In genomic region chr6:17212541-17213371, GRCh38 we compare ENCODE assay signal across 17 cellular contexts.
DNase-seq lines count a peak whose midpoint lies in the region; ATAC-seq and TF ChIP-seq lines count a peak whose summit lies in the region.
"Had no signal": no experiment of that assay in that cellular context is flagged by ENCODE, and none has a peak within 500 bp of the region (broad histone marks: within the 10 kb centered on the region; RNA-seq: fewer than 3 reads in every experiment).

No MANE protein-coding gene starts in this region.

- no peaks in the 10 kb centered on the region for H3K4me1 Mint-ChIP-seq in activated T-helper 2 cell treated with anti-CD3 and anti-CD28 coated beads, Interferon-gamma antibody, Interleukin-2, Interleukin-4, amounts not matched to agents 10 μg/mL and 5 μg/mL and 100 μg/mL, durations not matched to agents 14 hours and 24 hours and 36 hours (ENCODE audit: low read depth)
- H3K4me1 Mint-ChIP-seq: B cell, naive B cell had no signal

- 0 out of 2 replicates have a peak overlapping the region, but pooled peaks have one; percentile 14 for H2AFZ ChIP-seq in PC-3 (ENCODE audit: low read length)
- peak overlapping the region; percentile 5 for H2AFZ ChIP-seq in osteoblast (ENCODE audit: low read length)

- H3K27me3 ChIP-seq in PC-3 (ENCODE audit: low read length) (no peaks in the 10 kb centered on the region), cardiac muscle cell (no peaks in the 10 kb centered on the region), osteoblast (ENCODE audit: insufficient read depth, low read length) (no peaks in the 10 kb centered on the region)
- H3K27me3 ChIP-seq: dorsolateral prefrontal cortex, stomach had no signal

- no peak overlapping the region for H3K27ac Mint-ChIP-seq in activated T-helper 2 cell treated with anti-CD3 and anti-CD28 coated beads, Interferon-gamma antibody, Interleukin-2, Interleukin-4, amounts not matched to agents 10 μg/mL and 5 μg/mL and 100 μg/mL, durations not matched to agents 14 hours and 24 hours and 36 hours
- H3K27ac Mint-ChIP-seq: activated naive CD4-positive, alpha-beta T cell treated with anti-CD3 and anti-CD28 coated beads for 36 hours; B cell had no signal

- H3K4me2 ChIP-seq in PC-3 (ENCODE audit: low read length) (no peak overlapping the region), osteoblast (ENCODE audit: insufficient read depth, low read length) (peak overlapping the region; percentile 43)

- H4K20me1 ChIP-seq in PC-3 (ENCODE audit: low read length): no peaks in the 10 kb centered on the region
- no peaks in the 10 kb centered on the region for H4K20me1 ChIP-seq in osteoblast (ENCODE audit: insufficient read depth, low read length)

- H3K27ac ChIP-seq in PC-3 (ENCODE audit: low read length) (no peak overlapping the region), cardiac muscle cell (peak overlapping the region; percentile 47), osteoblast (ENCODE audit: low read depth, low read length) (no peak overlapping the region)
- H3K27ac ChIP-seq: dorsolateral prefrontal cortex, SK-N-MC, stomach had no signal

- H3K36me3 ChIP-seq in PC-3 (ENCODE audit: low read depth, low read length): no peaks in the 10 kb centered on the region
- H3K36me3 ChIP-seq in cardiac muscle cell: no peaks in the 10 kb centered on the region
- no peaks in the 10 kb centered on the region for H3K36me3 ChIP-seq in osteoblast (ENCODE audit: insufficient read depth, low read length)
- H3K36me3 ChIP-seq: stomach had no signal

- no peaks in the 10 kb centered on the region for H3K4me1 ChIP-seq in PC-3 (ENCODE audit: insufficient read depth, low read length)
- H3K4me1 ChIP-seq in cardiac muscle cell (ENCODE audit: low read depth): peaks cover 4% of the 10 kb centered on the region
- H3K4me1 ChIP-seq in osteoblast (ENCODE audit: insufficient read depth, low read length): no peaks in the 10 kb centered on the region

- BruUV-seq in PC-3 (replicated peaks; lab: Mats Ljungman, UMichigan): no TSS peak

- ATAC-seq in PC-3: no peak
- ATAC-seq in GM19023 (IDR thresholded peaks at IDR 0.05; ENCODE audit: unreplicated experiment): no peak

- no peak overlapping the region for H3K9ac ChIP-seq in PC-3 (ENCODE audit: low read length)

- intact Hi-C loops in PC-3 (cut with micrococcal nuclease): no loop called here
- intact Hi-C loops in activated T-helper 2 cell treated with anti-CD3 and anti-CD28 coated beads, Interferon-gamma antibody, Interleukin-2, Interleukin-4, amounts not matched to agents 10 μg/mL and 5 μg/mL and 100 μg/mL, durations not matched to agents 14 hours and 24 hours and 36 hours (cut with micrococcal nuclease): no loop called here

- DNase-seq in EH (ENCODE audit: low read depth): peak; percentile 65
- DNase-seq in PC-3: no peak
- DNase-seq in cardiac muscle cell (ENCODE audit: low read depth in 1 of 2, low spot score in 1 of 2): peak in 1 of 2 donors; percentile 25
- no peak for DNase-seq in osteoblast (ENCODE audit: insufficient read length, low spot score, missing footprints)
- DNase-seq in T1000 (lab: John Stamatoyannopoulos, UW): no peak
- DNase-seq in activated T-helper 2 cell treated with anti-CD3 and anti-CD28 coated beads, Interferon-gamma antibody, Interleukin-2, Interleukin-4, amounts not matched to agents 10 μg/mL and 5 μg/mL and 100 μg/mL, durations not matched to agents 14 hours and 24 hours and 36 hours (ENCODE audit: low spot score): no peak
- no peak for DNase-seq in SKM-1 (lab: John Stamatoyannopoulos, UW; ENCODE audit: unreplicated experiment)
- DNase-seq: activated CD4-positive, alpha-beta T cell treated with anti-CD3 and anti-CD28 coated beads, Interleukin-2, amount 50 U/mL, for 1 hour; activated naive CD4-positive, alpha-beta T cell treated with anti-CD3 and anti-CD28 coated beads for 36 hours; naive B cell; NCI-H226; stimulated activated CD4-positive, alpha-beta T cell treated with anti-CD3 and anti-CD28 coated beads, Interleukin-4, amount 100 ng/mL, for 1 hour; stomach had no signal

- H3K9me2 ChIP-seq in PC-3 (replicated peaks; ENCODE audit: low read length): no peaks in the 10 kb centered on the region

- H3K9me3 Mint-ChIP-seq in activated T-helper 2 cell treated with anti-CD3 and anti-CD28 coated beads, Interferon-gamma antibody, Interleukin-2, Interleukin-4, amounts not matched to agents 10 μg/mL and 5 μg/mL and 100 μg/mL, durations not matched to agents 14 hours and 24 hours and 36 hours: no peaks in the 10 kb centered on the region

- no peak for TF ChIP-seq CTCF in PC-3 (conservative IDR thresholded peaks at IDR 0.05; ENCODE audit: low read depth, low read length)
- TF ChIP-seq CTCF in cardiac muscle cell (IDR thresholded peaks at IDR 0.05; ENCODE audit: low read depth, low read length): no peak
- TF ChIP-seq CTCF in osteoblast (IDR thresholded peaks at IDR 0.05; ENCODE audit: extremely low read depth, low read depth, low read length): no peak

- POLR2A ChIA-PET in PC-3 (lab: Charles Lee; ENCODE audit: unreplicated experiment): no interaction called here

- H3F3A ChIP-seq in PC-3 (ENCODE audit: low read length, unreplicated experiment): no peaks in the 10 kb centered on the region

- H3K4me3 ChIP-seq in PC-3 (ENCODE audit: low read length) (no peak overlapping the region), cardiac muscle cell (no peak overlapping the region), osteoblast (ENCODE audit: insufficient read depth, low read length) (no peak overlapping the region)
- H3K4me3 ChIP-seq: SK-N-MC, stomach had no signal

- H3K9me3 ChIP-seq in PC-3 (ENCODE audit: low read length) (no peaks in the 10 kb centered on the region), cardiac muscle cell (ENCODE audit: low read depth) (no peaks in the 10 kb centered on the region), osteoblast (ENCODE audit: low read depth, low read length) (no peaks in the 10 kb centered on the region)
- H3K9me3 ChIP-seq: stomach had no signal

- H3K4me3 Mint-ChIP-seq in activated T-helper 2 cell treated with anti-CD3 and anti-CD28 coated beads, Interferon-gamma antibody, Interleukin-2, Interleukin-4, amounts not matched to agents 10 μg/mL and 5 μg/mL and 100 μg/mL, durations not matched to agents 14 hours and 24 hours and 36 hours (ENCODE audit: low read depth): no peak overlapping the region
- H3K4me3 Mint-ChIP-seq: activated naive CD4-positive, alpha-beta T cell treated with anti-CD3 and anti-CD28 coated beads for 36 hours; B cell; naive B cell had no signal

- H3K27me3 Mint-ChIP-seq in activated T-helper 2 cell treated with anti-CD3 and anti-CD28 coated beads, Interferon-gamma antibody, Interleukin-2, Interleukin-4, amounts not matched to agents 10 μg/mL and 5 μg/mL and 100 μg/mL, durations not matched to agents 14 hours and 24 hours and 36 hours (ENCODE audit: low read depth): no peaks in the 10 kb centered on the region
- H3K27me3 Mint-ChIP-seq: B cell, naive B cell had no signal

- H3K79me2 ChIP-seq in PC-3 (ENCODE audit: low read length) (no peaks in the 10 kb centered on the region), osteoblast (ENCODE audit: insufficient read depth, low read length) (no peaks in the 10 kb centered on the region)

- no peaks in the 10 kb centered on the region for H3K36me3 Mint-ChIP-seq in activated T-helper 2 cell treated with anti-CD3 and anti-CD28 coated beads, Interferon-gamma antibody, Interleukin-2, Interleukin-4, amounts not matched to agents 10 μg/mL and 5 μg/mL and 100 μg/mL, durations not matched to agents 14 hours and 24 hours and 36 hours (ENCODE audit: low read depth)
- H3K36me3 Mint-ChIP-seq: naive B cell had no signal

- CTCF ChIA-PET in PC-3 (lab: Charles Lee): no interaction called here
